ENCODE assay signal across 1 cellular context in the genomic region with DNA sequence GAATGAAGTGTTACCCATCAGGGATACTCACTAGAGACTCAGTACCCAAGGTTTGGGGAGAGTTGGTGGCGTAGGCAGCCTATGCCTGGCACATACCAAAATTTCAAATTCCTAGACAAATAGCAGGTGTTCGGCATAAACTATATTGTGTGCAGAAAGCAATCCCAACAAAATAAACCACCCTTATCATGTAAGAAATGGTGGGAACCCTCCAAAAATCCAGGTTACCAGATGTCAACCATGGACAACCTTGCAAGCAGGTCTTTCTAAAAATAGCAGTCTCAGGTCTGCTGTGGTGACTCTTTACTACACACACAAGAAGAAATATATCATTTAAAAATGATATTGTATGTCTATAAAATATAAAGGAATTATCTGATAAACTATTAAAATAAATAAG.
TF ChIP-seq lines count a peak whose summit lies in the region.

No MANE protein-coding gene starts in this region.

TF ChIP-seq in GM23338, 12 proteins besides CTCF, POLR2A, EP300 and RAD21 (continued from another document):
- TF ChIP-seq, protein P1, sequence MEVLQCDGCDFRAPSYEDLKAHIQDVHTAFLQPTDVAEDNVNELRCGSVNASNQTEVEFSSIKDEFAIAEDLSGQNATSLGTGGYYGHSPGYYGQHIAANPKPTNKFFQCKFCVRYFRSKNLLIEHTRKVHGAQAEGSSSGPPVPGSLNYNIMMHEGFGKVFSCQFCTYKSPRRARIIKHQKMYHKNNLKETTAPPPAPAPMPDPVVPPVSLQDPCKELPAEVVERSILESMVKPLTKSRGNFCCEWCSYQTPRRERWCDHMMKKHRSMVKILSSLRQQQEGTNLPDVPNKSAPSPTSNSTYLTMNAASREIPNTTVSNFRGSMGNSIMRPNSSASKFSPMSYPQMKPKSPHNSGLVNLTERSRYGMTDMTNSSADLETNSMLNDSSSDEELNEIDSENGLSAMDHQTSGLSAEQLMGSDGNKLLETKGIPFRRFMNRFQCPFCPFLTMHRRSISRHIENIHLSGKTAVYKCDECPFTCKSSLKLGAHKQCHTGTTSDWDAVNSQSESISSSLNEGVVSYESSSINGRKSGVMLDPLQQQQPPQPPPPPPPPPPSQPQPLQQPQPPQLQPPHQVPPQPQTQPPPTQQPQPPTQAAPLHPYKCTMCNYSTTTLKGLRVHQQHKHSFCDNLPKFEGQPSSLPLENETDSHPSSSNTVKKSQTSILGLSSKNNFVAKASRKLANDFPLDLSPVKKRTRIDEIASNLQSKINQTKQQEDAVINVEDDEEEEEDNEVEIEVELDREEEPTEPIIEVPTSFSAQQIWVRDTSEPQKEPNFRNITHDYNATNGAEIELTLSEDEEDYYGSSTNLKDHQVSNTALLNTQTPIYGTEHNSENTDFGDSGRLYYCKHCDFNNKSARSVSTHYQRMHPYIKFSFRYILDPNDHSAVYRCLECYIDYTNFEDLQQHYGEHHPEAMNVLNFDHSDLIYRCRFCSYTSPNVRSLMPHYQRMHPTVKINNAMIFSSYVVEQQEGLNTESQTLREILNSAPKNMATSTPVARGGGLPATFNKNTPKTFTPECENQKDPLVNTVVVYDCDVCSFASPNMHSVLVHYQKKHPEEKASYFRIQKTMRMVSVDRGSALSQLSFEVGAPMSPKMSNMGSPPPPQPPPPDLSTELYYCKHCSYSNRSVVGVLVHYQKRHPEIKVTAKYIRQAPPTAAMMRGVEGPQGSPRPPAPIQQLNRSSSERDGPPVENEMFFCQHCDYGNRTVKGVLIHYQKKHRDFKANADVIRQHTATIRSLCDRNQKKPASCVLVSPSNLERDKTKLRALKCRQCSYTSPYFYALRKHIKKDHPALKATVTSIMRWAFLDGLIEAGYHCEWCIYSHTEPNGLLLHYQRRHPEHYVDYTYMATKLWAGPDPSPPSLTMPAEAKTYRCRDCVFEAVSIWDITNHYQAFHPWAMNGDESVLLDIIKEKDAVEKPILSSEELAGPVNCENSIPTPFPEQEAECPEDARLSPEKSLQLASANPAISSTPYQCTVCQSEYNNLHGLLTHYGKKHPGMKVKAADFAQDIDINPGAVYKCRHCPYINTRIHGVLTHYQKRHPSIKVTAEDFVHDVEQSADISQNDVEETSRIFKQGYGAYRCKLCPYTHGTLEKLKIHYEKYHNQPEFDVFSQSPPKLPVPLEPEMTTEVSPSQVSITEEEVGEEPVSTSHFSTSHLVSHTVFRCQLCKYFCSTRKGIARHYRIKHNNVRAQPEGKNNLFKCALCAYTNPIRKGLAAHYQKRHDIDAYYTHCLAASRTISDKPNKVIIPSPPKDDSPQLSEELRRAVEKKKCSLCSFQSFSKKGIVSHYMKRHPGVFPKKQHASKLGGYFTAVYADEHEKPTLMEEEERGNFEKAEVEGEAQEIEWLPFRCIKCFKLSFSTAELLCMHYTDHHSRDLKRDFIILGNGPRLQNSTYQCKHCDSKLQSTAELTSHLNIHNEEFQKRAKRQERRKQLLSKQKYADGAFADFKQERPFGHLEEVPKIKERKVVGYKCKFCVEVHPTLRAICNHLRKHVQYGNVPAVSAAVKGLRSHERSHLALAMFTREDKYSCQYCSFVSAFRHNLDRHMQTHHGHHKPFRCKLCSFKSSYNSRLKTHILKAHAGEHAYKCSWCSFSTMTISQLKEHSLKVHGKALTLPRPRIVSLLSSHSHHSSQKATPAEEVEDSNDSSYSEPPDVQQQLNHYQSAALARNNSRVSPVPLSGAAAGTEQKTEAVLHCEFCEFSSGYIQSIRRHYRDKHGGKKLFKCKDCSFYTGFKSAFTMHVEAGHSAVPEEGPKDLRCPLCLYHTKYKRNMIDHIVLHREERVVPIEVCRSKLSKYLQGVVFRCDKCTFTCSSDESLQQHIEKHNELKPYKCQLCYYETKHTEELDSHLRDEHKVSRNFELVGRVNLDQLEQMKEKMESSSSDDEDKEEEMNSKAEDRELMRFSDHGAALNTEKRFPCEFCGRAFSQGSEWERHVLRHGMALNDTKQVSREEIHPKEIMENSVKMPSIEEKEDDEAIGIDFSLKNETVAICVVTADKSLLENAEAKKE (CRISPR knock-in tag; IDR thresholded peaks at IDR 0.05): no peak
- TF ChIP-seq ZNF114 (CRISPR knock-in tag; IDR thresholded peaks at IDR 0.05): no peak
